In genomic region chr13:45928196-45928595, GRCh38 we compare ENCODE assay signal across 1 cellular context.
TF ChIP-seq lines count a peak whose summit lies in the region.

No MANE protein-coding gene starts in this region.

TF ChIP-seq in H1, 55 proteins besides CTCF, POLR2A, EP300 and RAD21 (continued from another document):
- no peak for TF ChIP-seq CBX8 (IDR thresholded peaks at IDR 0.05; ENCODE audit: borderline replicate concordance, low read depth, low read length)
